Comparison of ENCODE assay signal across 8 cellular contexts in genomic region chr22:41512421-41513194, GRCh38. TPM values are rescaled to one million over a fixed set of nuclear protein-coding genes. Genes with fewer than 3 reads are reported as not detected.
A peak's percentile ranks its signal among the peaks of the same experiment; 100 is the strongest.
DNase-seq lines count a peak whose midpoint lies in the region; ATAC-seq and TF ChIP-seq lines count a peak whose summit lies in the region.

No MANE protein-coding gene starts in this region.

- 80% methylated on average over 12 of the region's 17 CpGs for WGBS in suprapubic skin
- 86% methylated on average over 9 to 17 of the region's 17 CpGs for WGBS in upper lobe of left lung, 2 donors

- TF ChIP-seq POLR2A in suprapubic skin (IDR thresholded peaks at IDR 0.05) (no peak), upper lobe of left lung (IDR thresholded peaks at IDR 0.05) (no peak)

- peak; percentile 40 for DNase-seq in DMS153 (lab: John Stamatoyannopoulos, UW)
- no peak for DNase-seq in DMS153 treated with DMSO at 0.1 percent for 48 hours (lab: John Stamatoyannopoulos, UW; ENCODE audit: unreplicated experiment)
- peak; percentile 78 for DNase-seq in amniotic epithelial cell (ENCODE audit: low read depth)
- DNase-seq in iPS DF 4.7 (ENCODE audit: extremely low read depth, low spot score): peak; percentile 79
- DNase-seq in suprapubic skin (ENCODE audit: low spot score in 2 of 2): no peak
- no peak for DNase-seq in upper lobe of left lung
- no peak for DNase-seq in NCI-H128 (lab: John Stamatoyannopoulos, UW; ENCODE audit: unreplicated experiment)

- peaks cover 25% of the 10 kb centered on the region for H3K4me1 ChIP-seq in suprapubic skin
- H3K4me1 ChIP-seq in upper lobe of left lung: peaks cover 0 to 4% (median 3%) of the 10 kb centered on the region in 4 donors

- ATAC-seq in upper lobe of left lung (ENCODE audit: low FRiP score in 2 of 2): no peak
- no peak for ATAC-seq in GM21423 (IDR thresholded peaks at IDR 0.05; ENCODE audit: unreplicated experiment)

- no peak for TF ChIP-seq EP300 in suprapubic skin (IDR thresholded peaks at IDR 0.05)
- no peak for TF ChIP-seq EP300 in upper lobe of left lung (IDR thresholded peaks at IDR 0.05)

- no peak for TF ChIP-seq CTCF in suprapubic skin (IDR thresholded peaks at IDR 0.05)
- TF ChIP-seq CTCF in upper lobe of left lung (IDR thresholded peaks at IDR 0.05): no peak

- peak overlapping the region; percentile 45 for H3K27ac ChIP-seq in suprapubic skin
- no peak overlapping the region for H3K27ac ChIP-seq in upper lobe of left lung

- H3K27me3 ChIP-seq in suprapubic skin: no peaks in the 10 kb centered on the region
- no peaks in the 10 kb centered on the region for H3K27me3 ChIP-seq in upper lobe of left lung

- H3K4me3 ChIP-seq in suprapubic skin (no peak overlapping the region), upper lobe of left lung (no peak overlapping the region)

- H3K36me3 ChIP-seq in suprapubic skin (peaks cover 85% of the 10 kb centered on the region), upper lobe of left lung (peaks cover 11 to 93% (median 78%) of the 10 kb centered on the region in 4 donors)

- H3K9me3 ChIP-seq in suprapubic skin (no peaks in the 10 kb centered on the region), upper lobe of left lung (no peaks in the 10 kb centered on the region)

RNA-seq across cellular contexts. Expression of gene POLR3H, which starts 31.7 kb away (rescaled TPM):
- 10 to 100 TPM; 18.5 to 32.7 (median 23.5) TPM for total RNA-seq in suprapubic skin
- total RNA-seq in upper lobe of left lung: 10 to 100 TPM; 35.6 to 73.5 (median 53.0) TPM

RNA-seq across cellular contexts. Expression of gene ACO2, which starts 43.7 kb away (rescaled TPM):
- total RNA-seq in suprapubic skin: 10 to 100 TPM; 67.4 to 81.9 (median 75.9) TPM
- total RNA-seq in upper lobe of left lung: 100 to 1,000 TPM in 1 of 6 donors, 10 to 100 TPM in 5; 51.3 to 102 (median 83.4) TPM

RNA-seq across cellular contexts. Expression of gene PHF5A, which starts 44.1 kb away (rescaled TPM):
- total RNA-seq in suprapubic skin: 10 to 100 TPM; 26.7 to 47.1 (median 36.9) TPM
- total RNA-seq in upper lobe of left lung: 10 to 100 TPM in 5 of 6 donors, 1 to 10 TPM in 1; 9.4 to 49.3 (median 31.2) TPM

RNA-seq across cellular contexts. Expression of gene CSDC2, which starts 48.2 kb away (rescaled TPM):
- 1 to 10 TPM in 2 of 4 donors, under 1 TPM in 2; 0.40 to 2.6 (median 0.82) TPM for total RNA-seq in suprapubic skin
- 1 to 10 TPM; 1.3 to 8.4 (median 5.7) TPM for total RNA-seq in upper lobe of left lung

Comparison
In these comparisons a context has a peak if more than half of its experiments do, and no peak if none do; other contexts are left out.
1. DNase-seq: peak in DMS153 (single experiment), amniotic epithelial cell (single experiment) and iPS DF 4.7 (single experiment); none in DMS153 treated with DMSO at 0.1 percent for 48 hours (single experiment), suprapubic skin (0 of 2), upper lobe of left lung (0 of 2) and NCI-H128 (single experiment).